Comparison of ENCODE assay signal across 20 cellular contexts in the genomic region with DNA sequence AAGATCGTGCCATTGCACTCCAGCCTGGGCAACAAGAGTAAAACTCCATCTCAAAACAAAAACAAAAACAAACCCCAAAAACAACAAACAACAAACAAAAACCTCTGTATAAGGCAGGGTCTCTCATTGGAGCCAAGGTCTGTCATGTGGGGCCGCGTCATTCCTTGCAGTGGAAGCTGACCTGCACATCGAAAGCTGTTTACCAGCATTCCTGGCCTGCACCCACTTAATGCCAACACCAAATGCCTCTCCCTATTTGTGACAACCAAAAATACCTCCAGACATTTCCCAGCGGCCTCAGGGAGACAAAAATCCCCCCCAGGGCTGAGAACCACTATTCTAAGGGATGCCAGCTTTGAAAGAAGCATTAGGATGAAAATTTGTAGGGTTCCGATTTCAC. TPM values are rescaled to one million over a fixed set of nuclear protein-coding genes. Genes with fewer than 3 reads are reported as not detected.
A peak's percentile ranks its signal among the peaks of the same experiment; 100 is the strongest.
DNase-seq lines count a peak whose midpoint lies in the region; TF ChIP-seq lines count a peak whose summit lies in the region.
"Had no signal": no experiment of that assay in that cellular context is flagged by ENCODE, and none has a peak within 500 bp of the region (broad histone marks: within the 10 kb centered on the region; RNA-seq: fewer than 3 reads in every experiment).

No MANE protein-coding gene starts in this region.

- peaks cover 18% of the 10 kb centered on the region for H3K27me3 Mint-ChIP-seq in endodermal cell (ENCODE audit: insufficient read depth)
- H3K27me3 Mint-ChIP-seq in osteocyte (ENCODE audit: unreplicated experiment), result peaks cover 28% of the 10 kb centered on the region

- H3K36me3 Mint-ChIP-seq in endodermal cell (ENCODE audit: low read depth), result peaks cover 15% of the 10 kb centered on the region
- H3K36me3 Mint-ChIP-seq in osteocyte (ENCODE audit: unreplicated experiment), result peaks cover 22% of the 10 kb centered on the region

- H3K4me3 ChIP-seq in HUES6 (ENCODE audit: low read depth, low read length), result peak overlapping the region; percentile 87; the same call in 1 of the 2 replicates
- H3K4me3 ChIP-seq in endodermal cell (ENCODE audit: low read length), result peak overlapping the region; percentile 84

- H3K9me3 ChIP-seq in HUES6 (ENCODE audit: control insufficient read depth, insufficient read depth, low read depth, low read length), result peaks cover 15% of the 10 kb centered on the region
- H3K9me3 ChIP-seq in endodermal cell (ENCODE audit: control insufficient read depth, low read length), result peaks cover 16% of the 10 kb centered on the region
- H3K9me3 ChIP-seq: HAP-1, vagina had no signal

- no peaks in the 10 kb centered on the region for H3K36me3 ChIP-seq in HUES6 (ENCODE audit: control insufficient read depth, insufficient read depth, low read length)
- no peaks in the 10 kb centered on the region for H3K36me3 ChIP-seq in endodermal cell (ENCODE audit: control insufficient read depth, insufficient read depth, low read length)
- H3K36me3 ChIP-seq: gastroesophageal sphincter, HAP-1, sigmoid colon, vagina had no signal

- H3K27me3 ChIP-seq in HUES6 (ENCODE audit: control insufficient read depth, insufficient read depth, low read length), result peaks cover 14% of the 10 kb centered on the region; the same call in 1 of the 2 replicates
- H3K27me3 ChIP-seq in endodermal cell (ENCODE audit: control insufficient read depth, insufficient read depth, low read length, poor library complexity, severe bottlenecking), result peaks cover 11% of the 10 kb centered on the region

- H3K4me1 Mint-ChIP-seq in endodermal cell (peaks cover 5% of the 10 kb centered on the region), osteocyte (ENCODE audit: unreplicated experiment) (peaks cover 53% of the 10 kb centered on the region)

- H3K9ac ChIP-seq in HUES6 (ENCODE audit: low read length), result no peak overlapping the region
- H3K9ac ChIP-seq in endodermal cell (ENCODE audit: extremely low read depth, low read length, poor library complexity, severe bottlenecking), result no peak overlapping the region

- H3K27ac ChIP-seq in HUES6 (ENCODE audit: low read depth, low read length) (no peak overlapping the region), endodermal cell (ENCODE audit: low read depth, low read length) (no peak overlapping the region)
- H3K27ac ChIP-seq: gastroesophageal sphincter, sigmoid colon, SK-N-MC, vagina had no signal

- TF ChIP-seq CTCF in endodermal cell (conservative IDR thresholded peaks at IDR 0.05) (no peak), osteocyte (IDR thresholded peaks at IDR 0.05) (no peak)

- H3K4me3 Mint-ChIP-seq in endodermal cell (peak overlapping the region; percentile 72), osteocyte (ENCODE audit: unreplicated experiment) (peak overlapping the region; percentile 80)
- H3K4me3 Mint-ChIP-seq: natural killer cell treated with Interleukin-12 subunit alpha and Interleukin-12 subunit beta and Interleukin-15 and Interleukin-18, amount 100 ng/mL, for 72 hours had no signal

- WGBS in endodermal cell (ENCODE audit: insufficient coverage in 1 of 2, insufficient read length in 1 of 2), 2 experiments, result 90 to 95% methylated on average over 3 to 6 of the region's 6 CpGs

- DNase-seq in endodermal cell (no peak), osteocyte (ENCODE audit: extremely low spot score, unreplicated experiment) (no peak), GM19238 (ENCODE audit: insufficient read length, low spot score) (no peak), globus pallidus (ENCODE audit: low spot score) (no peak)
- DNase-seq: C1 segment of cervical spinal cord; cerebellar nuclear complex; DMS79; KG1; kidney glomerular epithelial cell; NCI-H1105 treated with DMSO at 0.1 percent for 48 hours; NCI-H226; sigmoid colon; stimulated activated naive B cell treated with anti-CD40 and anti-IgM and Interleukin-4, amounts not matched to agents 10 μg/mL and 1 μg/mL and 100 μg/mL, for 72 hours had no signal

- H3K4me1 ChIP-seq in HUES6 (ENCODE audit: control insufficient read depth, insufficient read depth, low read length) (peaks cover 5% of the 10 kb centered on the region), endodermal cell (ENCODE audit: control insufficient read depth, insufficient read depth, low read length) (no peaks in the 10 kb centered on the region)
- H3K4me1 ChIP-seq: HAP-1 had no signal

- H3K9me3 Mint-ChIP-seq in endodermal cell (peaks cover 17% of the 10 kb centered on the region), osteocyte (ENCODE audit: unreplicated experiment) (peaks cover 8% of the 10 kb centered on the region)

- H3K27ac Mint-ChIP-seq in endodermal cell (no peak overlapping the region), osteocyte (ENCODE audit: unreplicated experiment) (no peak overlapping the region)
- H3K27ac Mint-ChIP-seq: activated naive CD4-positive, alpha-beta T cell treated with anti-CD3 and anti-CD28 coated beads, Interleukin-2, amount 50 U/mL, for 72 hours; natural killer cell treated with Interleukin-12 subunit alpha and Interleukin-12 subunit beta and Interleukin-15 and Interleukin-18, amount 100 ng/mL, for 72 hours; stimulated activated naive B cell treated with anti-CD40 and anti-IgM and Interleukin-4, amounts not matched to agents 10 μg/mL and 1 μg/mL and 100 μg/mL, for 72 hours had no signal

RNA-seq across cellular contexts. Expression of gene CPAMD8, which starts 1.2 kb away (rescaled TPM):
- total RNA-seq in endodermal cell (10 to 100 TPM; 19.7 to 22.9 TPM), osteocyte (294 and 296 TPM in 2 replicates)
- polyA plus RNA-seq in endodermal cell (2013, experiment 1 of 2), result 15.1 TPM
- polyA plus RNA-seq in endodermal cell (2013, experiment 2 of 2), result 11.6 TPM

RNA-seq across cellular contexts. Expression of gene HAUS8, which starts 49.9 kb away (rescaled TPM):
- total RNA-seq in endodermal cell (10 to 100 TPM; 19.4 to 19.9 TPM), osteocyte (9.2 and 11.6 TPM in 2 replicates)
- polyA plus RNA-seq in endodermal cell (2013, experiment 1 of 2), result 26.3 TPM
- 17.7 TPM for polyA plus RNA-seq in endodermal cell (2013, experiment 2 of 2)

RNA-seq across cellular contexts. Expression of gene MYO9B, which starts 50.2 kb away (rescaled TPM):
- total RNA-seq in endodermal cell, result 10 to 100 TPM; 79.4 to 96.8 TPM
- 92.6 TPM for polyA plus RNA-seq in endodermal cell (2013, experiment 1 of 2)
- 90.7 TPM for polyA plus RNA-seq in endodermal cell (2013, experiment 2 of 2)
- total RNA-seq in osteocyte, result 93.3 and 94.3 TPM in 2 replicates

Comparison
In these comparisons a context has a peak if more than half of its experiments do, and no peak if none do; other contexts are left out.
1. RNA of gene CPAMD8, which starts 1.2 kb away (total RNA-seq): 294 to 296 TPM in osteocyte; 19.7 to 22.9 TPM in endodermal cell; every median in the first group is over 10 times any median in the second.